ENCODE assay signal across 27 cellular contexts in genomic region chr1:63790989-63791388, GRCh38. TPM values are rescaled to one million over a fixed set of nuclear protein-coding genes. Genes with fewer than 3 reads are reported as not detected.
DNase-seq lines count a peak whose midpoint lies in the region; FAIRE-seq and TF ChIP-seq lines count a peak whose summit lies in the region.
"Had no signal": no experiment of that assay in that cellular context is flagged by ENCODE, and none has a peak within 500 bp of the region (broad histone marks: within the 10 kb centered on the region; RNA-seq: fewer than 3 reads in every experiment).

No MANE protein-coding gene starts in this region.

- H4K8ac ChIP-seq in H1 (ENCODE audit: extremely low read depth, insufficient read depth, low read length) (no peak overlapping the region), neuronal stem cell (ENCODE audit: low read depth, low read length) (no peak overlapping the region)

- TF ChIP-seq POLR2A in H1 (IDR thresholded peaks at IDR 0.05; ENCODE audit: control extremely low read depth in 1 of 2, low read depth in 2 of 2, low read length in 2 of 2), result no peak

- H3K56ac ChIP-seq in H1 (replicated peaks; ENCODE audit: insufficient read length, low read depth, low read length), result no peak overlapping the region

- WGBS in HUES64, result 33% methylated on average over 1 of the region's 1 CpG
- 50% methylated on average over 1 of the region's 1 CpG; no CpG with 5 or more reads in 1 of the 2 experiments for WGBS in H1 (ENCODE audit: extremely low coverage in 1 of 2, insufficient coverage in 1 of 2, insufficient read length in 1 of 2, insufficient replicate concordance in 2 of 2, low coverage in 1 of 2, low lambda C conversion rate in 2 of 2, missing lambda C conversion rate in 1 of 2), 2 experiments
- WGBS in neuronal stem cell (ENCODE audit: extremely low coverage in 2 of 2, insufficient read length in 2 of 2, insufficient replicate concordance in 1 of 2), 2 donors, result no CpG with 5 or more reads among the region's 1 CpG

- H3K79me2 ChIP-seq in H1 (ENCODE audit: control insufficient read depth in 1 of 2, insufficient read depth in 2 of 2, low read length in 2 of 2), result peaks cover 26 to 94% of the 10 kb centered on the region in 2 experiments

- in situ Hi-C loops in KBM-7 (cut with MboI; ENCODE audit: low pct_unique_long_range_greater_than_20kb, low sequenced_read_pairs), result no loop called here

- no peak for TF ChIP-seq EP300 in H1 (IDR thresholded peaks at IDR 0.05; ENCODE audit: borderline replicate concordance in 1 of 2, low read depth in 2 of 2, low read length in 2 of 2)

- H2BK5ac ChIP-seq in H1 (ENCODE audit: low read depth, low read length) (peak overlapping the region; percentile 95; the same call in 1 of the 2 replicates), neuronal stem cell (ENCODE audit: low read length) (no peak overlapping the region)

- peak overlapping the region; percentile 49 for H4K5ac ChIP-seq in H1 (ENCODE audit: insufficient read length, low read depth, low read length)

- H3K36me3 ChIP-seq in HUES64 (ENCODE audit: insufficient read depth, low read length) (no peaks in the 10 kb centered on the region; the same call in 1 of the 2 replicates), H1 (ENCODE audit: control insufficient read depth in 2 of 4, insufficient read depth in 4 of 4, low read length in 3 of 4) (no peaks in the 10 kb centered on the region), neuronal stem cell (replicated peaks in 1 of 2; ENCODE audit: control insufficient read depth in 2 of 2, insufficient read depth in 2 of 2, low read length in 2 of 2) (no peaks in the 10 kb centered on the region)
- H3K36me3 ChIP-seq: ascending aorta, Peyer's patch, right atrium auricular region had no signal

- peak overlapping the region; percentile 66; the same call in 1 of the 2 replicates for H2AK5ac ChIP-seq in H1 (ENCODE audit: low read depth, low read length)
- H2AK5ac ChIP-seq in neuronal stem cell (ENCODE audit: low read depth, low read length), result no peak overlapping the region

- H3K4me1 ChIP-seq in HUES64 (ENCODE audit: insufficient read depth, low read length) (peaks cover 92% of the 10 kb centered on the region), H1 (replicated peaks in 1 of 4; ENCODE audit: control insufficient read depth in 3 of 4, insufficient read depth in 4 of 4, low read length in 3 of 4) (peaks cover 46 to 82% (median 64%) of the 10 kb centered on the region in 4 experiments), neuronal stem cell (ENCODE audit: control insufficient read depth in 2 of 2, insufficient read depth in 1 of 2, low read depth in 1 of 2, low read length in 2 of 2) (peaks cover 0 to 30% of the 10 kb centered on the region in 2 donors)
- H3K4me1 ChIP-seq: Peyer's patch had no signal

- H3K9ac ChIP-seq in HUES64 (ENCODE audit: low read depth, low read length) (peak overlapping the region; percentile 4; the same call in 1 of the 2 replicates), H1 (replicated peaks in 1 of 4; ENCODE audit: extremely low read depth in 1 of 4, low read depth in 3 of 4, low read length in 3 of 4) (no peak overlapping the region), neuronal stem cell (ENCODE audit: low read depth, low read length, poor library complexity) (no peak overlapping the region)
- H3K9ac ChIP-seq: GM23248 had no signal

- CTCF ChIA-PET in H1 (lab: Charles Lee; ENCODE audit: partially characterized antibody), result interaction anchor here (1.0 to 1.8 kb wide), 2 partner anchors 17 to 423 kb away, joined by 3 to 7 read pairs; partner anchors contain the start of gene ROR1

- H3K9me3 ChIP-seq in HUES64 (ENCODE audit: insufficient read depth, low read depth, low read length), result no peaks in the 10 kb centered on the region
- no peaks in the 10 kb centered on the region for H3K9me3 ChIP-seq in H1 (ENCODE audit: insufficient read depth in 2 of 2, low read depth in 1 of 2, low read length in 1 of 2)
- no peaks in the 10 kb centered on the region for H3K9me3 ChIP-seq in neuronal stem cell (replicated peaks in 1 of 2; ENCODE audit: control insufficient read depth in 2 of 2, insufficient read depth in 1 of 2, low read depth in 1 of 2, low read length in 2 of 2)
- H3K9me3 ChIP-seq: ascending aorta, Peyer's patch, right atrium auricular region had no signal

- TF ChIP-seq CTCF in H1 (IDR thresholded peaks at IDR 0.05; ENCODE audit: control extremely low read depth in 1 of 3, insufficient read depth in 1 of 3, low read depth in 1 of 3, low read length in 3 of 3), result no peak

- no peaks in the 10 kb centered on the region for H3K23me2 ChIP-seq in H1 (ENCODE audit: low read depth, low read length)

- peaks cover 0 to 1% of the 10 kb centered on the region in 2 experiments for H4K20me1 ChIP-seq in H1 (replicated peaks in 1 of 2; ENCODE audit: control insufficient read depth in 1 of 2, insufficient read depth in 2 of 2, low read length in 2 of 2)

- peak; percentile 23 for DNase-seq in NCI-H2029 treated with DMSO at 0.1 percent for 48 hours (lab: John Stamatoyannopoulos, UW)
- DNase-seq in NCI-H2029 (lab: John Stamatoyannopoulos, UW), result no peak
- no peak for DNase-seq in H1 (ENCODE audit: low read depth in 1 of 2, low spot score in 2 of 2)
- no peak for DNase-seq in neuronal stem cell (ENCODE audit: low spot score)
- DNase-seq in KBM-7, result no peak
- no peak for DNase-seq in GF-D8 (lab: John Stamatoyannopoulos, UW)
- DNase-seq in UCSD-AML1 (lab: John Stamatoyannopoulos, UW; ENCODE audit: unreplicated experiment), result no peak
- DNase-seq: activated CD4-positive, alpha-beta T cell treated with anti-CD3 and anti-CD28 coated beads, Interleukin-2, amount 10 ng/mL, durations not matched to agents 24 days and 14 days; activated CD8-positive, alpha-beta memory T cell treated with anti-CD3 and anti-CD28 coated beads, Interleukin-2, amount 10 ng/mL, durations not matched to agents 7 days and 5 days; erythroblast; foreskin fibroblast; GM23248; IMR-90; kidney; MM.1S; NCI-H146; NCI-H345; occipital lobe; Peyer's patch; T-helper 17 cell; trophoblast cell had no signal

- POLR2A ChIA-PET in H1 (lab: Charles Lee; ENCODE audit: partially characterized antibody), result interaction anchor here (1.3 to 2.8 kb wide), 2 partner anchors 9 to 16 kb away, joined by 4 to 15 read pairs; no protein-coding TSS in a partner anchor

- peak overlapping the region; percentile 68 for H2BK20ac ChIP-seq in H1 (ENCODE audit: low read length)

- H3K23ac ChIP-seq in H1 (ENCODE audit: insufficient read length) (no peak overlapping the region), neuronal stem cell (ENCODE audit: low read depth, low read length, poor library complexity) (no peak overlapping the region)

- H3K14ac ChIP-seq in H1 (ENCODE audit: insufficient read length) (no peak overlapping the region), neuronal stem cell (ENCODE audit: low read length) (no peak overlapping the region)

- H3K27me3 ChIP-seq in HUES64 (ENCODE audit: insufficient read depth, low read length) (no peaks in the 10 kb centered on the region), H1 (replicated peaks in 1 of 4; ENCODE audit: control insufficient read depth in 3 of 4, extremely low read depth in 1 of 4, insufficient read depth in 3 of 4, low read length in 3 of 4) (no peaks in the 10 kb centered on the region), neuronal stem cell (ENCODE audit: control insufficient read depth in 3 of 3, insufficient read depth in 3 of 3, low read depth in 1 of 3, low read length in 3 of 3) (no peaks in the 10 kb centered on the region)
- H3K27me3 ChIP-seq: ascending aorta, hepatocyte, Peyer's patch, right atrium auricular region had no signal

- TF ChIP-seq RAD21 in H1 (IDR thresholded peaks at IDR 0.05 in 1 of 2, conservative IDR thresholded peaks at IDR 0.05 in 1 of 2; ENCODE audit: low read depth in 2 of 2, low read length in 2 of 2), result no peak

- H3K4ac ChIP-seq in H1 (replicated peaks; ENCODE audit: insufficient read length, low read depth, low read length), result no peak overlapping the region
- no peak overlapping the region for H3K4ac ChIP-seq in neuronal stem cell (ENCODE audit: low read length)

- H3K4me3 ChIP-seq in HUES64 (ENCODE audit: low read length) (no peak overlapping the region; the same call in 1 of the 2 replicates), H1 (ENCODE audit: extremely low read depth in 1 of 4, insufficient read depth in 2 of 4, low read depth in 3 of 4, low read length in 4 of 4) (peak overlapping the region in 1 of 4 experiments; percentile 26; a peak in 1 of 8 replicates), neuronal stem cell (ENCODE audit: low read length in 2 of 2) (no peak overlapping the region)
- H3K4me3 ChIP-seq: ascending aorta, GM23248, hepatocyte, lung, Peyer's patch, right atrium auricular region had no signal

- H2BK15ac ChIP-seq in H1 (ENCODE audit: low read length) (peak overlapping the region; percentile 19; the same call in 1 of the 2 replicates), neuronal stem cell (ENCODE audit: low read length) (no peak overlapping the region)

- H2AFZ ChIP-seq in H1 (ENCODE audit: low read length) (no peak overlapping the region), neuronal stem cell (ENCODE audit: low read length) (no peak overlapping the region)
- H2AFZ ChIP-seq: GM23248, hepatocyte had no signal

- peak overlapping the region; percentile 84 for H3K27ac ChIP-seq in HUES64 (ENCODE audit: low read depth, low read length)
- H3K27ac ChIP-seq in H1 (ENCODE audit: low read depth, low read length), result no peak overlapping the region
- H3K27ac ChIP-seq in neuronal stem cell (replicated peaks; ENCODE audit: low read length), result no peak overlapping the region
- H3K27ac ChIP-seq: GM23248, hepatocyte, Peyer's patch, right atrium auricular region had no signal

- H2BK120ac ChIP-seq in H1 (replicated peaks; ENCODE audit: low read depth, low read length), result peak overlapping the region; percentile 26
- H2BK120ac ChIP-seq in neuronal stem cell (ENCODE audit: low read depth, low read length), result no peak overlapping the region

- peaks cover 16% of the 10 kb centered on the region for H3K79me1 ChIP-seq in H1 (ENCODE audit: low read depth, low read length)
- H3K79me1 ChIP-seq in neuronal stem cell (ENCODE audit: low read depth, low read length), result no peaks in the 10 kb centered on the region

- H4K91ac ChIP-seq in H1 (replicated peaks; ENCODE audit: insufficient read length, low read length), result peak overlapping the region; percentile 67
- no peak overlapping the region for H4K91ac ChIP-seq in neuronal stem cell (ENCODE audit: low read depth, low read length, poor library complexity)

- H3K18ac ChIP-seq in H1 (ENCODE audit: extremely low read depth, low read length) (peak overlapping the region; percentile 91; the same call in 1 of the 2 replicates), neuronal stem cell (ENCODE audit: low read length) (peak overlapping the region; percentile 0)

- H3K4me2 ChIP-seq in H1 (ENCODE audit: insufficient read depth in 1 of 2, low read depth in 2 of 2, low read length in 2 of 2), result peak overlapping the region; percentile 55 to 65; a peak in 3 of 4 replicates
- no peak overlapping the region for H3K4me2 ChIP-seq in neuronal stem cell (ENCODE audit: insufficient read depth, low read length, poor library complexity, severe bottlenecking)
- H3K4me2 ChIP-seq: hepatocyte had no signal

- no peak for FAIRE-seq in H1 (lab: Jason Lieb, UNC)
- FAIRE-seq: A204.1, kidney had no signal

- H2BK12ac ChIP-seq in H1 (ENCODE audit: low read depth, low read length) (peak overlapping the region; percentile 88), neuronal stem cell (ENCODE audit: low read length) (no peak overlapping the region)

RNA-seq across cellular contexts. Expression of gene ROR1, which starts 17.2 kb away (rescaled TPM):
- polyA plus RNA-seq in HUES64 (2013, experiment 1 of 2), result 48.4 TPM
- 42.9 TPM for polyA plus RNA-seq in HUES64 (2013, experiment 2 of 2)
- 70.3 and 73.6 TPM in 2 replicates for total RNA-seq in H1 (2021; fragmentation: NEBNext Ultra II Directional; extraction: Animal tissue kit (Norgen Biotek cat#: 25700))
- 27.5 and 33.6 TPM in 2 replicates for polyA plus RNA-seq in H1 (2011; rRNA removed)
- polyA plus RNA-seq in H1 (2011; cell fraction: cytosol; rRNA removed), result 31.7 TPM
- polyA plus RNA-seq in H1 (2011; cell fraction: nucleus; rRNA removed), result 72.5 TPM
- polyA plus RNA-seq in H1 (2012, experiment 1 of 2), result 31.8 to 40.7 TPM (median 40.1 TPM) in 4 replicates
- polyA plus RNA-seq in H1 (2012, experiment 2 of 2), result 4.2 TPM
- 68.4 TPM for polyA plus RNA-seq in H1 (2013, experiment 1 of 2)
- 76.5 TPM for polyA plus RNA-seq in H1 (2013, experiment 2 of 2)
- 186 and 264 TPM in 2 replicates for polyA minus RNA-seq in H1 (2011; rRNA and poly(A)+ RNA removed)
- polyA minus RNA-seq in H1 (2011; cell fraction: cytosol; rRNA and poly(A)+ RNA removed), result 54.3 TPM
- polyA minus RNA-seq in H1 (2011; cell fraction: nucleus; rRNA and poly(A)+ RNA removed), result 152 TPM
- 7.0 TPM for polyA plus RNA-seq in neuronal stem cell (2013, experiment 1 of 2)
- 7.3 TPM for polyA plus RNA-seq in neuronal stem cell (2013, experiment 2 of 2)
- total RNA-seq: activated CD4-positive, alpha-beta T cell treated with anti-CD3 and anti-CD28 coated beads, Interleukin-2, amount 10 ng/mL, durations not matched to agents 24 days and 14 days; activated CD8-positive, alpha-beta memory T cell treated with anti-CD3 and anti-CD28 coated beads, Interleukin-2, amount 10 ng/mL, durations not matched to agents 7 days and 5 days; T-helper 17 cell had no signal
